8 cellular contexts compared by ENCODE assay signal in the genomic region with DNA sequence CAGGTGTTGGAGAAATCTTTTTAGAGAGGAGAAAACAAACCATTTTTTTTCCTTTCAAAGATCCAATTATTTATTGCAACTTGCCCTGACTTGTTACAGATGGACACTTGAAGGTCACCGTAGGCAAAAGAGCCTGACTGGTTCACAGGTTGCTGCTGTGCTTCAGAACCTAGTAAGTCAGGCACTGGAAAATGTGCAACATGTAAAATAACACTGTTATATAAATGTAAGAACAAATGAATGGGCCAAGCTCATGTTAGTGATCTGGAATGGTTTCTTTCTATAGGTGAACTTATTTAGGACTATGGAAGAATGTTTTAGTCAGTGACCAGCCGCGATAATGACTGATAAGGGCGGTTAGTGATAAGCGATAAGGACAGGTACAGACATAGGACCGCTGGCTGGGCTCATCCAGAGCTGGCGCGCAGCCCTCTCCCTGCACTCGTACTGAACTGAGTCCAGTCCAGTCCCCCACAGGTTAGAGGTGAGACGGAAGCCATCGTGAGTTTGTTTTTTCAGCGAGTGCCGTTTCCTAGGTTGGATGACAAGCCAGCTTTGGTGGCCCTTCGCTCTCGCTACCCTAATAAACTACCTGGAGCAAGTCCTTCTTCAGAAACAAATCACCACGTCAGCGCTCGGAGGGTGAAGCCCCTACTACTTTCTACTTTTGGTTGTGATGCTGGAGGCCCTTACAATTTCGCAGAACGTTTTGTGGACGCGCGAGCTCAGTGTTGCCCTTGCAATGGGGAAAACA.
A peak's percentile ranks its signal among the peaks of the same experiment; 100 is the strongest.
DNase-seq lines count a peak whose midpoint lies in the region; TF ChIP-seq lines count a peak whose summit lies in the region.

No MANE protein-coding gene starts in this region.

- H3K4me2 ChIP-seq in hepatocyte = peak overlapping the region; percentile 95
- H3K4me2 ChIP-seq in smooth muscle cell = peak overlapping the region; percentile 96

- 3% methylated on average over 23 of the region's 23 CpGs for WGBS in hepatocyte (ENCODE audit: low lambda C conversion rate, missing lambda C conversion rate)
- 6% methylated on average over 23 of the region's 23 CpGs for WGBS in smooth muscle cell (ENCODE audit: low lambda C conversion rate)

- H3K79me2 ChIP-seq in hepatocyte = no peaks in the 10 kb centered on the region
- no peaks in the 10 kb centered on the region for H3K79me2 ChIP-seq in smooth muscle cell (ENCODE audit: low read depth)

- H3K27ac ChIP-seq in hepatocyte (peak overlapping the region; percentile 88), smooth muscle cell (ENCODE audit: low read depth) (no peak overlapping the region)

- H3K36me3 ChIP-seq in hepatocyte (replicated peaks; ENCODE audit: insufficient read depth, low read depth) (no peaks in the 10 kb centered on the region), smooth muscle cell (ENCODE audit: low read depth) (no peaks in the 10 kb centered on the region)

- H3K9me3 ChIP-seq in hepatocyte (ENCODE audit: low read depth) = no peaks in the 10 kb centered on the region
- no peaks in the 10 kb centered on the region for H3K9me3 ChIP-seq in smooth muscle cell (replicated peaks; ENCODE audit: low read depth)

- H4K20me1 ChIP-seq in hepatocyte (ENCODE audit: insufficient read depth, poor library complexity, severe bottlenecking) = no peaks in the 10 kb centered on the region
- H4K20me1 ChIP-seq in smooth muscle cell (ENCODE audit: low read depth) = no peaks in the 10 kb centered on the region

- no peaks in the 10 kb centered on the region for H3F3A ChIP-seq in smooth muscle cell (ENCODE audit: low read depth)

- peaks cover 59% of the 10 kb centered on the region for H3K27me3 ChIP-seq in hepatocyte
- H3K27me3 ChIP-seq in smooth muscle cell (ENCODE audit: low read depth) = peaks cover 78% of the 10 kb centered on the region

- H3K4me3 ChIP-seq in HFF-Myc (replicated peaks; ENCODE audit: low read depth, low read length) = peak overlapping the region; percentile 55
- H3K4me3 ChIP-seq in hepatocyte = peak overlapping the region; percentile 97
- peak overlapping the region; percentile 75 for H3K4me3 ChIP-seq in smooth muscle cell

- DNase-seq in NCI-H2171 treated with DMSO at 0.1 percent for 48 hours (lab: John Stamatoyannopoulos, UW) = peak; percentile 37
- DNase-seq in NCI-H2171 (lab: John Stamatoyannopoulos, UW) = no peak
- DNase-seq in HFF-Myc (ENCODE audit: extremely low read depth, low read depth) = no peak
- peak; percentile 37 for DNase-seq in NCI-H1417 treated with DMSO at 0.1 percent for 48 hours (lab: John Stamatoyannopoulos, UW)
- peak; percentile 12 for DNase-seq in activated gamma-delta T cell treated with anti-CD3 and anti-CD28 coated beads, Interleukin-2, amount 50 U/mL, for 16 hours (ENCODE audit: low read depth)
- peak; percentile 46 for DNase-seq in hepatocyte (ENCODE audit: low spot score)
- no peak for DNase-seq in smooth muscle cell (lab: John Stamatoyannopoulos, UW; ENCODE audit: unreplicated experiment)
- DNase-seq in mesenteric fat pad (ENCODE audit: low spot score) = no peak

- H3K4me1 ChIP-seq in hepatocyte (ENCODE audit: insufficient read depth) (peaks cover 13% of the 10 kb centered on the region), smooth muscle cell (ENCODE audit: low read depth) (peaks cover 21% of the 10 kb centered on the region)

- H3K9ac ChIP-seq in smooth muscle cell (ENCODE audit: low read depth) = no peak overlapping the region

- TF ChIP-seq CTCF in HFF-Myc (IDR thresholded peaks at IDR 0.05; ENCODE audit: low read depth, low read length, missing control alignments) (no peak), hepatocyte (IDR thresholded peaks at IDR 0.05; ENCODE audit: poor library complexity) (no peak), smooth muscle cell (IDR thresholded peaks at IDR 0.05; ENCODE audit: borderline replicate concordance, insufficient read depth, poor library complexity, severe bottlenecking) (no peak)

- no peaks in the 10 kb centered on the region for H3K9me2 ChIP-seq in hepatocyte (replicated peaks; ENCODE audit: insufficient read depth)

- H2AFZ ChIP-seq in hepatocyte (peak overlapping the region; percentile 98), smooth muscle cell (ENCODE audit: low read depth) (peak overlapping the region; percentile 89)

Comparison
In these comparisons a context has a peak if more than half of its experiments do, and no peak if none do; other contexts are left out.
1. DNase-seq: peak in NCI-H2171 treated with DMSO at 0.1 percent for 48 hours (single experiment), NCI-H1417 treated with DMSO at 0.1 percent for 48 hours (single experiment), activated gamma-delta T cell treated with anti-CD3 and anti-CD28 coated beads, Interleukin-2, amount 50 U/mL, for 16 hours (single experiment) and hepatocyte (single experiment); none in NCI-H2171 (single experiment), HFF-Myc (single experiment), smooth muscle cell (single experiment) and mesenteric fat pad (single experiment).
2. Peak in every context shown above with its lines, with median percentiles within 50 percentile points of each other: H3K4me3 ChIP-seq.